Comparison of ENCODE assay signal across 19 cellular contexts in the genomic region with DNA sequence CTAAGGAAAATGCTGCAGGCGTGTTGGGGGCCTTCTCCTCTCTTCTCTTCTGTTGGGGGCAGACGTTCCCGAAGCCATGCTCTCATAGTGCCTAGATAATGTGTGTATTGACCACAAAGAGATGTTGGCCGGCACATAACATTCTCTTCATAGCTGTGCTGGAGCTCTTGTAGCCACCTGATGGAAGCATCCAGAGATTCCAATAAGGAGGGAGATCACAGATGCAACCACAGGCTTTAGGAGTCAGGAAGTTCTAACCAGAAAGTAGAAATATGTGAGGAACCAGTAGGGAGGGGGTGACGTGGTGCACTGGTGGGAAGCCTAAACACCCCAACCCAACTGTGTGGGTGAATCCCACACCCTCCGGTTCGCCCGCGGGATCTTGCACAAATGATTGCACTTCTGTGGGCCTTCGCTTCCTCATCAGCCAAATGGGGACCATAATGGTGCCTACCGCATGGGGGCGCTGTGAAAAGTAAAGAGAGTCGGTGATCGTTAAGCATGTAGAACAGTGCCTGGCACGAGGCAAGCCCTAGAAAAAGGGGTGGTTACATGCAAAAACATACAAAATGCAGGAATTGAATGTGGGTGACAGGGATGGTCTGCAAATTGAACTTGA.
A peak's percentile ranks its signal among the peaks of the same experiment; 100 is the strongest.
DNase-seq lines count a peak whose midpoint lies in the region; ATAC-seq and TF ChIP-seq lines count a peak whose summit lies in the region.
"Had no signal": no experiment of that assay in that cellular context is flagged by ENCODE, and none has a peak within 500 bp of the region (broad histone marks: within the 10 kb centered on the region; RNA-seq: fewer than 3 reads in every experiment).

No MANE protein-coding gene starts in this region.

- H3K14ac ChIP-seq in mesenchymal stem cell (ENCODE audit: low read length in 2 of 2) = peak overlapping the region in 1 of 2 experiments; percentile 45

- H3K36me3 ChIP-seq in A673 (ENCODE audit: insufficient read depth, low read length, poor library complexity, severe bottlenecking) (no peaks in the 10 kb centered on the region), SJCRH30 (no peaks in the 10 kb centered on the region), mesenchymal stem cell (ENCODE audit: control insufficient read depth in 1 of 2, insufficient read depth in 2 of 2, low read depth in 1 of 2, low read length in 2 of 2) (no peaks in the 10 kb centered on the region)

- H4K8ac ChIP-seq in mesenchymal stem cell (ENCODE audit: low read length) = peak overlapping the region; percentile 43

- no peak overlapping the region for H3K9ac ChIP-seq in mesenchymal stem cell (ENCODE audit: low read length)

- H3K9me3 ChIP-seq in A673 (ENCODE audit: low read depth, low read length, poor library complexity, severe bottlenecking) = no peaks in the 10 kb centered on the region
- H3K9me3 ChIP-seq in SJCRH30 (replicated peaks) = no peaks in the 10 kb centered on the region
- no peaks in the 10 kb centered on the region for H3K9me3 ChIP-seq in mesenchymal stem cell (ENCODE audit: control insufficient read depth, low read length)
- H3K9me3 ChIP-seq: heart left ventricle, sigmoid colon had no signal

- no peak for DNase-seq in A673 (ENCODE audit: low spot score)
- peak; percentile 33 to 34 for DNase-seq in SJCRH30
- DNase-seq in mesenchymal stem cell = no peak
- DNase-seq in NK-92 (lab: John Stamatoyannopoulos, UW; ENCODE audit: unreplicated experiment) = no peak
- DNase-seq in AML-193 (lab: John Stamatoyannopoulos, UW) = no peak
- no peak for DNase-seq in GM03348 (ENCODE audit: low spot score)
- DNase-seq: activated CD4-positive, alpha-beta memory T cell treated with anti-CD3 and anti-CD28 coated beads, Interleukin-2, amount 10 ng/mL, durations not matched to agents 7 days and 5 days; activated gamma-delta T cell treated with Interleukin-2 at 50 U/mL for 16 hours; CD4-positive, alpha-beta T cell; dermis blood vessel endothelial cell; heart left ventricle; natural killer cell; NCI-H1105 treated with DMSO at 0.1 percent for 48 hours; NCI-H2081; NCI-H510A treated with DMSO at 0.1 percent for 48 hours; sigmoid colon; T1000 had no signal

- no peak overlapping the region for H3K23ac ChIP-seq in mesenchymal stem cell (ENCODE audit: low read length in 2 of 2)

- H2BK15ac ChIP-seq in mesenchymal stem cell (ENCODE audit: low read depth, poor library complexity, severe bottlenecking) = no peak overlapping the region

- H4K91ac ChIP-seq in mesenchymal stem cell (ENCODE audit: low read length) = peak overlapping the region; percentile 31

- peaks cover 6% of the 10 kb centered on the region for H3K4me1 ChIP-seq in A673 (ENCODE audit: insufficient read depth, low read length, poor library complexity, severe bottlenecking)
- peaks cover 40% of the 10 kb centered on the region for H3K4me1 ChIP-seq in SJCRH30
- H3K4me1 ChIP-seq in mesenchymal stem cell (ENCODE audit: control insufficient read depth, insufficient read depth, low read depth, low read length) = peaks cover 17% of the 10 kb centered on the region

- H2BK5ac ChIP-seq in mesenchymal stem cell (ENCODE audit: low read depth, low read length, poor library complexity, severe bottlenecking) = no peak overlapping the region

- no peaks in the 10 kb centered on the region for H3K9me3 Mint-ChIP-seq in activated T-helper 17 cell treated with anti-CD3 and anti-CD28 coated beads, Interleukin-2, amount 50 U/mL, for 72 hours
- H3K9me3 Mint-ChIP-seq: activated CD4-positive, alpha-beta memory T cell treated with anti-CD3 and anti-CD28 coated beads, Interleukin-2, amount 10 ng/mL, durations not matched to agents 7 days and 5 days; CD4-positive, alpha-beta T cell; natural killer cell had no signal

- H2AFZ ChIP-seq in mesenchymal stem cell (ENCODE audit: low read depth, low read length) = no peak overlapping the region

- no peaks in the 10 kb centered on the region for H3K79me1 ChIP-seq in mesenchymal stem cell (replicated peaks; ENCODE audit: low read length, poor library complexity, severe bottlenecking)

- intact Hi-C loops in A673 (cut with micrococcal nuclease; ENCODE audit: unreplicated experiment) = loop anchor here (10.0 kb wide), 1 partner anchor 122 kb away; no protein-coding TSS in a partner anchor

- peak overlapping the region in 1 of 2 experiments; percentile 49 for H3K18ac ChIP-seq in mesenchymal stem cell (ENCODE audit: low read depth in 1 of 2, low read length in 2 of 2)

- TF ChIP-seq CTCF in A673 (conservative IDR thresholded peaks at IDR 0.05; ENCODE audit: low read depth, low read length) = 0 out of 2 replicates have a peak, but pooled peaks have one; percentile 13
- TF ChIP-seq CTCF in GM12875 (IDR thresholded peaks at IDR 0.05; ENCODE audit: borderline replicate concordance, insufficient read depth, low read depth, low read length) = peak; percentile 38; the same call in 1 of the 2 replicates

- no peak for ATAC-seq in activated T-helper 17 cell treated with anti-CD3 and anti-CD28 coated beads, Interleukin-2, amount 50 U/mL, for 72 hours (replicated peaks)
- ATAC-seq: heart left ventricle, natural killer cell had no signal

- H3K4me3 ChIP-seq in A673 (ENCODE audit: low read depth, low read length, poor library complexity, severe bottlenecking) (no peak overlapping the region), GM12875 (ENCODE audit: low read depth, low read length) (no peak overlapping the region), SJCRH30 (no peak overlapping the region), mesenchymal stem cell (ENCODE audit: insufficient read depth in 1 of 2, low read depth in 1 of 2, low read length in 2 of 2) (no peak overlapping the region)
- H3K4me3 ChIP-seq: heart left ventricle, sigmoid colon had no signal

- H3K27ac ChIP-seq in A673 (ENCODE audit: low read depth, low read length, poor library complexity, severe bottlenecking) (no peak overlapping the region), SJCRH30 (no peak overlapping the region), mesenchymal stem cell (ENCODE audit: low read length, poor library complexity, severe bottlenecking) (no peak overlapping the region)
- H3K27ac ChIP-seq: heart left ventricle, sigmoid colon had no signal

- CTCF ChIA-PET in A673 (lab: Charles Lee) = no interaction called here

- H2BK120ac ChIP-seq in mesenchymal stem cell (ENCODE audit: low read depth, low read length) = no peak overlapping the region

- 80% methylated on average over 15 of the region's 15 CpGs for WGBS in mesenchymal stem cell

- H3K4ac ChIP-seq in mesenchymal stem cell (ENCODE audit: low read depth in 1 of 2, low read length in 2 of 2) = peak overlapping the region in 1 of 2 experiments; percentile 24

- no peak overlapping the region for H3K4me3 Mint-ChIP-seq in activated T-helper 17 cell treated with anti-CD3 and anti-CD28 coated beads, Interleukin-2, amount 50 U/mL, for 72 hours
- H3K4me3 Mint-ChIP-seq: activated CD4-positive, alpha-beta memory T cell treated with anti-CD3 and anti-CD28 coated beads, Interleukin-2, amount 10 ng/mL, durations not matched to agents 7 days and 5 days; CD4-positive, alpha-beta T cell; natural killer cell had no signal

- H3K27me3 ChIP-seq in A673 (replicated peaks; ENCODE audit: insufficient read depth, low read depth, low read length, poor library complexity) = no peaks in the 10 kb centered on the region
- no peaks in the 10 kb centered on the region for H3K27me3 ChIP-seq in SJCRH30
- peaks cover 0 to 28% of the 10 kb centered on the region in 2 experiments for H3K27me3 ChIP-seq in mesenchymal stem cell (ENCODE audit: control insufficient read depth in 1 of 2, insufficient read depth in 1 of 2, low read length in 2 of 2)
- H3K27me3 ChIP-seq: heart left ventricle, sigmoid colon had no signal

- H3K36me3 Mint-ChIP-seq in activated T-helper 17 cell treated with anti-CD3 and anti-CD28 coated beads, Interleukin-2, amount 50 U/mL, for 72 hours (ENCODE audit: low read depth) = no peaks in the 10 kb centered on the region
- H3K36me3 Mint-ChIP-seq: natural killer cell had no signal

- no peak overlapping the region for H3K27ac Mint-ChIP-seq in activated T-helper 17 cell treated with anti-CD3 and anti-CD28 coated beads, Interleukin-2, amount 50 U/mL, for 72 hours
- H3K27ac Mint-ChIP-seq: activated CD4-positive, alpha-beta memory T cell treated with anti-CD3 and anti-CD28 coated beads, Interleukin-2, amount 10 ng/mL, durations not matched to agents 7 days and 5 days; CD4-positive, alpha-beta T cell; natural killer cell had no signal

- POLR2A ChIA-PET in A673 (lab: Charles Lee; ENCODE audit: low non-redundant PET) = no interaction called here

- H3K4me1 Mint-ChIP-seq in activated T-helper 17 cell treated with anti-CD3 and anti-CD28 coated beads, Interleukin-2, amount 50 U/mL, for 72 hours = no peaks in the 10 kb centered on the region
- H3K4me1 Mint-ChIP-seq: activated CD4-positive, alpha-beta memory T cell treated with anti-CD3 and anti-CD28 coated beads, Interleukin-2, amount 10 ng/mL, durations not matched to agents 7 days and 5 days; natural killer cell had no signal

- peaks cover 11% of the 10 kb centered on the region for H3K27me3 Mint-ChIP-seq in activated T-helper 17 cell treated with anti-CD3 and anti-CD28 coated beads, Interleukin-2, amount 50 U/mL, for 72 hours
- H3K27me3 Mint-ChIP-seq: activated CD4-positive, alpha-beta memory T cell treated with anti-CD3 and anti-CD28 coated beads, Interleukin-2, amount 10 ng/mL, durations not matched to agents 7 days and 5 days had no signal

- H2BK12ac ChIP-seq in mesenchymal stem cell (ENCODE audit: low read length in 2 of 2) = peak overlapping the region; percentile 59 to 79

- no TSS peak for BruUV-seq in A673 (replicated peaks; lab: Mats Ljungman, UMichigan)

- H2AK5ac ChIP-seq in mesenchymal stem cell (ENCODE audit: low read length, severe bottlenecking) = no peak overlapping the region

- H3K4me2 ChIP-seq in mesenchymal stem cell (ENCODE audit: low read length, poor library complexity, severe bottlenecking) = no peak overlapping the region

Comparison
In these comparisons a context has a peak if more than half of its experiments do, and no peak if none do; other contexts are left out.
1. DNase-seq: peak in SJCRH30 (2 of 2); none in A673 (single experiment), mesenchymal stem cell (single experiment), NK-92 (single experiment), AML-193 (0 of 2) and GM03348 (single experiment).